ENCODE assay signal across 8 cellular contexts in genomic region chr6:169589699-169590257, GRCh38.
A peak's percentile ranks its signal among the peaks of the same experiment; 100 is the strongest.
DNase-seq lines count a peak whose midpoint lies in the region; ATAC-seq, FAIRE-seq and TF ChIP-seq lines count a peak whose summit lies in the region.

No MANE protein-coding gene starts in this region.

- no peaks in the 10 kb centered on the region for H3K27me3 ChIP-seq in GM06990 (replicated peaks; ENCODE audit: control insufficient read depth, insufficient read depth, low read length)

- H3K9me3 ChIP-seq in kidney (ENCODE audit: control insufficient read depth in 1 of 2, low read length in 2 of 2): no peaks in the 10 kb centered on the region

- in situ Hi-C loops in KBM-7 (cut with MboI; ENCODE audit: low pct_unique_long_range_greater_than_20kb, low sequenced_read_pairs): no loop called here

- peak; percentile 72 for ATAC-seq in GM21515 (IDR thresholded peaks at IDR 0.05; ENCODE audit: unreplicated experiment)
- ATAC-seq in stimulated activated naive CD8-positive, alpha-beta T cell treated with anti-CD3 and anti-CD28 coated beads, Interleukin-15, amount 100 ng/mL, for 72 hours: peak; percentile 99

- H3K27me3 Mint-ChIP-seq in stimulated activated naive CD8-positive, alpha-beta T cell treated with anti-CD3 and anti-CD28 coated beads, Interleukin-15, amount 100 ng/mL, for 72 hours: peaks cover 8% of the 10 kb centered on the region

- no peak for FAIRE-seq in kidney (lab: Jason Lieb, UNC)

- H3K4me3 Mint-ChIP-seq in stimulated activated naive CD8-positive, alpha-beta T cell treated with anti-CD3 and anti-CD28 coated beads, Interleukin-15, amount 100 ng/mL, for 72 hours: peak overlapping the region; percentile 53 to 66

- TF ChIP-seq CTCF in GM06990 (IDR thresholded peaks at IDR 0.05; ENCODE audit: insufficient read depth, low read length, poor library complexity, severe bottlenecking) (no peak), kidney (IDR thresholded peaks at IDR 0.05; ENCODE audit: borderline replicate concordance, extremely low read depth, insufficient read depth) (no peak)

- H3K27ac ChIP-seq in kidney (ENCODE audit: low read depth in 2 of 2, low read length in 2 of 2): no peak overlapping the region

- H3K27ac Mint-ChIP-seq in stimulated activated naive CD8-positive, alpha-beta T cell treated with anti-CD3 and anti-CD28 coated beads, Interleukin-15, amount 100 ng/mL, for 72 hours: peak overlapping the region in 1 of 2 donors; percentile 21

- H3K36me3 ChIP-seq in GM06990 (ENCODE audit: control insufficient read depth, insufficient read depth, low read length) (no peaks in the 10 kb centered on the region), kidney (ENCODE audit: control insufficient read depth in 1 of 2, insufficient read depth in 2 of 2, low read length in 2 of 2) (no peaks in the 10 kb centered on the region)

- H3K4me1 ChIP-seq in kidney (ENCODE audit: control insufficient read depth in 1 of 2, insufficient read depth in 1 of 2, low read depth in 1 of 2, low read length in 2 of 2): no peaks in the 10 kb centered on the region

- peak; percentile 32 for DNase-seq in GM06990 (ENCODE audit: extremely low read depth, insufficient read length)
- peak; percentile 69 for DNase-seq in KBM-7
- peak; percentile 12 for DNase-seq in dermis blood vessel endothelial cell
- peak; percentile 23 to 46 for DNase-seq in stimulated activated naive CD8-positive, alpha-beta T cell treated with anti-CD3 and anti-CD28 coated beads, Interleukin-15, amount 100 ng/mL, for 72 hours
- DNase-seq in head of caudate nucleus: no peak
- DNase-seq in kidney: no peak
- no peak for DNase-seq in stimulated activated CD8-positive, alpha-beta memory T cell treated with anti-CD3 and anti-CD28 coated beads, Interleukin-4, amount 100 ng/mL, for 48 hours

- intact Hi-C loops in head of caudate nucleus (cut with DNase I): no loop called here
- intact Hi-C loops in kidney (cut with DNase I): no loop called here

- no peak overlapping the region for H3K9ac ChIP-seq in kidney (ENCODE audit: low read length in 2 of 2)

- no peaks in the 10 kb centered on the region for H3K9me3 Mint-ChIP-seq in stimulated activated naive CD8-positive, alpha-beta T cell treated with anti-CD3 and anti-CD28 coated beads, Interleukin-15, amount 100 ng/mL, for 72 hours

- peaks cover 28% of the 10 kb centered on the region for H3K4me1 Mint-ChIP-seq in stimulated activated naive CD8-positive, alpha-beta T cell treated with anti-CD3 and anti-CD28 coated beads, Interleukin-15, amount 100 ng/mL, for 72 hours

- H3K4me3 ChIP-seq in GM06990 (replicated peaks; ENCODE audit: low read depth, low read length) (0 out of 2 replicates have a peak overlapping the region, but pooled peaks have one; percentile 2), kidney (ENCODE audit: low read length in 2 of 2) (no peak overlapping the region)

Comparison
In these comparisons a context has a peak if more than half of its experiments do, and no peak if none do; other contexts are left out.
1. DNase-seq: peak in GM06990 (single experiment), KBM-7 (single experiment), dermis blood vessel endothelial cell (single experiment) and stimulated activated naive CD8-positive, alpha-beta T cell treated with anti-CD3 and anti-CD28 coated beads, Interleukin-15, amount 100 ng/mL, for 72 hours (2 of 2); none in head of caudate nucleus (0 of 42), kidney (single experiment) and stimulated activated CD8-positive, alpha-beta memory T cell treated with anti-CD3 and anti-CD28 coated beads, Interleukin-4, amount 100 ng/mL, for 48 hours (single experiment).